In the genomic region with DNA sequence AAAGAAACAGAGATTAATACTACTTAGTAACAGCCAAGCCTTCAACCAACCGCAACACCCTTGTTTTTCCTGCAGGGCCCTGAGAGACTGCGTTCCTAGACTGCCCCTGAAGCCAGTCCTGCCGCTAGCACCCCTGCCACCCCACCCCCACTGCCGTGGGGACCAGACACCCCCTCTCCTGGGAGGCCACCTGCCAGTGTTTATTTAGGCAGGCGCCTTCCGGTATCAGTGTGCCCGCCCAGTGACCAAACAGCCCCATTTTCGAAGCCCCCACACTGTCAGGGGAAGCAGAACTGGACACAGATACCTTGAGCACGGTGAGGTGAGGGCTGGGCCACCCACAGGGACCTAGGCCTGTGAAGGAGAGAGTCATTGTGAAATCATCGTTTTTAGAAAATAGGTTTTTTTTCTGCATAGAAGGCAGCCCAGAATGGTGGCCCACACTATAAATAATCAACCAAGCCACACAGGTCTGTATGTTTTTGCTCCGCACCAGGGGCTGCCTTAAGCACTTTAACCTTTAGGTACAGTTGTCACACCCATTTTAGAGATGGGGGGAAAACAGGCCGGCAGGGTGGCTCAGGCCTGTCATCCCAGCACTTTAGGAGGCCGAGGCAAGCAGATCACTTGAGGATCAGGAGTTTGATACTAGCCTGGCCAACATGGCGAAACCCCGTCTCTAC, we compare ENCODE assay signal across 1 cellular context.
TF ChIP-seq lines count a peak whose summit lies in the region.

No MANE protein-coding gene starts in this region.

TF ChIP-seq in HepG2, 621 proteins besides CTCF, POLR2A, EP300 and RAD21 (continued from another document and continues in another):
- TF ChIP-seq GABPB1 (CRISPR knock-in tag; IDR thresholded peaks at IDR 0.05) = peak; percentile 85
- TF ChIP-seq SP4 (CRISPR knock-in tag; IDR thresholded peaks at IDR 0.05) = no peak
- TF ChIP-seq SRF (IDR thresholded peaks at IDR 0.05; ENCODE audit: low read depth, low read length) = no peak
- TF ChIP-seq ZBTB26 (CRISPR knock-in tag; IDR thresholded peaks at IDR 0.05; ENCODE audit: borderline replicate concordance) = no peak
- no peak for TF ChIP-seq ZNF180 (CRISPR knock-in tag; IDR thresholded peaks at IDR 0.05; ENCODE audit: borderline replicate concordance, low read depth)
- TF ChIP-seq, protein P1, sequence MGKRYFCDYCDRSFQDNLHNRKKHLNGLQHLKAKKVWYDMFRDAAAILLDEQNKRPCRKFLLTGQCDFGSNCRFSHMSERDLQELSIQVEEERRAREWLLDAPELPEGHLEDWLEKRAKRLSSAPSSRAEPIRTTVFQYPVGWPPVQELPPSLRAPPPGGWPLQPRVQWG (CRISPR knock-in tag; IDR thresholded peaks at IDR 0.05; ENCODE audit: borderline replicate concordance, low read depth) = no peak
- peak; percentile 96 for TF ChIP-seq ZNF746 (CRISPR knock-in tag; IDR thresholded peaks at IDR 0.05)
- TF ChIP-seq, protein P2, sequence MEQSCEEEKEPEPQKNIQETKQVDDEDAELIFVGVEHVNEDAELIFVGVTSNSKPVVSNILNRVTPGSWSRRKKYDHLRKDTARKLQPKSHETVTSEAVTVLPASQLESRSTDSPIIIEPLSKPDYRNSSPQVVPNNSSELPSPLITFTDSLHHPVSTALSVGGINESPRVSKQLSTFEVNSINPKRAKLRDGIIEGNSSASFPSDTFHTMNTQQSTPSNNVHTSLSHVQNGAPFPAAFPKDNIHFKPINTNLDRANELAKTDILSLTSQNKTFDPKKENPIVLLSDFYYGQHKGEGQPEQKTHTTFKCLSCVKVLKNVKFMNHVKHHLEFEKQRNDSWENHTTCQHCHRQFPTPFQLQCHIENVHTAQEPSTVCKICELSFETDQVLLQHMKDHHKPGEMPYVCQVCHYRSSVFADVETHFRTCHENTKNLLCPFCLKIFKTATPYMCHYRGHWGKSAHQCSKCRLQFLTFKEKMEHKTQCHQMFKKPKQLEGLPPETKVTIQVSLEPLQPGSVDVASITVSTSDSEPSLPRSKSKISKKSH (CRISPR knock-in tag; IDR thresholded peaks at IDR 0.05; ENCODE audit: borderline replicate concordance) = no peak
- TF ChIP-seq ZKSCAN8 (CRISPR knock-in tag; IDR thresholded peaks at IDR 0.05; ENCODE audit: borderline replicate concordance) = no peak; the same call in 1 of the 2 replicates
- peak; percentile 76; the same call in 1 of the 2 replicates for TF ChIP-seq ERF (CRISPR knock-in tag; IDR thresholded peaks at IDR 0.05)
- TF ChIP-seq GTF3A (CRISPR knock-in tag; conservative IDR thresholded peaks at IDR 0.05) = no peak
- no peak for TF ChIP-seq CREB3 (CRISPR knock-in tag; IDR thresholded peaks at IDR 0.05)
- TF ChIP-seq MEF2D (CRISPR knock-in tag; IDR thresholded peaks at IDR 0.05) = peak; percentile 68
- peak; percentile 94 for TF ChIP-seq PAXIP1 (CRISPR knock-in tag; conservative IDR thresholded peaks at IDR 0.05)
- TF ChIP-seq ARHGAP35 (CRISPR knock-in tag; IDR thresholded peaks at IDR 0.05; ENCODE audit: borderline replicate concordance) = no peak
- TF ChIP-seq ZNF609 (CRISPR knock-in tag; IDR thresholded peaks at IDR 0.05; ENCODE audit: borderline replicate concordance) = peak; percentile 82
- TF ChIP-seq, protein P3, sequence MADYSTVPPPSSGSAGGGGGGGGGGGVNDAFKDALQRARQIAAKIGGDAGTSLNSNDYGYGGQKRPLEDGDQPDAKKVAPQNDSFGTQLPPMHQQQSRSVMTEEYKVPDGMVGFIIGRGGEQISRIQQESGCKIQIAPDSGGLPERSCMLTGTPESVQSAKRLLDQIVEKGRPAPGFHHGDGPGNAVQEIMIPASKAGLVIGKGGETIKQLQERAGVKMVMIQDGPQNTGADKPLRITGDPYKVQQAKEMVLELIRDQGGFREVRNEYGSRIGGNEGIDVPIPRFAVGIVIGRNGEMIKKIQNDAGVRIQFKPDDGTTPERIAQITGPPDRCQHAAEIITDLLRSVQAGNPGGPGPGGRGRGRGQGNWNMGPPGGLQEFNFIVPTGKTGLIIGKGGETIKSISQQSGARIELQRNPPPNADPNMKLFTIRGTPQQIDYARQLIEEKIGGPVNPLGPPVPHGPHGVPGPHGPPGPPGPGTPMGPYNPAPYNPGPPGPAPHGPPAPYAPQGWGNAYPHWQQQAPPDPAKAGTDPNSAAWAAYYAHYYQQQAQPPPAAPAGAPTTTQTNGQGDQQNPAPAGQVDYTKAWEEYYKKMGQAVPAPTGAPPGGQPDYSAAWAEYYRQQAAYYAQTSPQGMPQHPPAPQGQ (CRISPR knock-in tag; IDR thresholded peaks at IDR 0.05; ENCODE audit: borderline replicate concordance) = no peak
- TF ChIP-seq, protein P4, sequence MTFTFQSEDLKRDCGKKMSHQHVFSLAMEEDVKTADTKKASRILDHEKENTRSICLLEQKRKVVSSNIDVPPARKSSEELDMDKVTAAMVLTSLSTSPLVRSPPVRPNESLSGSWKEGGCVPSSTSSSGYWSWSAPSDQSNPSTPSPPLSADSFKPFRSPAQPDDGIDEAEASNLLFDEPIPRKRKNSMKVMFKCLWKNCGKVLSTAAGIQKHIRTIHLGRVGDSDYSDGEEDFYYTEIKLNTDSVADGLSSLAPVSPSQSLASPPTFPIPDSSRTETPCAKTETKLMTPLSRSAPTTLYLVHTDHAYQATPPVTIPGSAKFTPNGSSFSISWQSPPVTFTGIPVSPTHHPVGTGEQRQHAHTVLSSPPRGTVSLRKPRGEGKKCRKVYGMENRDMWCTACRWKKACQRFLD (CRISPR knock-in tag; IDR thresholded peaks at IDR 0.05; ENCODE audit: borderline replicate concordance) = no peak
- 0 out of 2 replicates have a peak, but pooled peaks have one; percentile 21 for TF ChIP-seq NRL (CRISPR knock-in tag; IDR thresholded peaks at IDR 0.05; ENCODE audit: borderline replicate concordance)
- TF ChIP-seq, protein P5, sequence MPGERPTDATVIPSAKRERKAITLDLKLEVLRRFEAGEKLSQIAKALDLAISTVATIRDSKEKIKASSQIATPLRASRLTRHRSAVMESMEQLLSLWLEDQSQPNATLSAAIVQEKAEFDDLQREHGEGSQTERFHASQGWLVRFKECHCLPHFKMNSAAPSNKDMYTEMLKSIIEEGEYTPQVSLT (CRISPR knock-in tag; IDR thresholded peaks at IDR 0.05; ENCODE audit: borderline replicate concordance, low read depth) = no peak
- no peak for TF ChIP-seq MAFF (IDR thresholded peaks at IDR 0.05; ENCODE audit: low read depth, low read length)
- TF ChIP-seq, protein P6, sequence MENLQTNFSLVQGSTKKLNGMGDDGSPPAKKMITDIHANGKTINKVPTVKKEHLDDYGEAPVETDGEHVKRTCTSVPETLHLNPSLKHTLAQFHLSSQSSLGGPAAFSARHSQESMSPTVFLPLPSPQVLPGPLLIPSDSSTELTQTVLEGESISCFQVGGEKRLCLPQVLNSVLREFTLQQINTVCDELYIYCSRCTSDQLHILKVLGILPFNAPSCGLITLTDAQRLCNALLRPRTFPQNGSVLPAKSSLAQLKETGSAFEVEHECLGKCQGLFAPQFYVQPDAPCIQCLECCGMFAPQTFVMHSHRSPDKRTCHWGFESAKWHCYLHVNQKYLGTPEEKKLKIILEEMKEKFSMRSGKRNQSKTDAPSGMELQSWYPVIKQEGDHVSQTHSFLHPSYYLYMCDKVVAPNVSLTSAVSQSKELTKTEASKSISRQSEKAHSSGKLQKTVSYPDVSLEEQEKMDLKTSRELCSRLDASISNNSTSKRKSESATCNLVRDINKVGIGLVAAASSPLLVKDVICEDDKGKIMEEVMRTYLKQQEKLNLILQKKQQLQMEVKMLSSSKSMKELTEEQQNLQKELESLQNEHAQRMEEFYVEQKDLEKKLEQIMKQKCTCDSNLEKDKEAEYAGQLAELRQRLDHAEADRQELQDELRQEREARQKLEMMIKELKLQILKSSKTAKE (CRISPR knock-in tag; IDR thresholded peaks at IDR 0.05; ENCODE audit: borderline replicate concordance) = peak; percentile 93
- TF ChIP-seq ZFY (CRISPR knock-in tag; IDR thresholded peaks at IDR 0.05) = no peak
- TF ChIP-seq ZNF18 (CRISPR knock-in tag; IDR thresholded peaks at IDR 0.05; ENCODE audit: insufficient replicate concordance) = no peak
- TF ChIP-seq ELF4 (CRISPR knock-in tag; IDR thresholded peaks at IDR 0.05; ENCODE audit: borderline replicate concordance) = no peak
- TF ChIP-seq FOXK2 (IDR thresholded peaks at IDR 0.05) = no peak
- TF ChIP-seq ZBTB20 (CRISPR knock-in tag; IDR thresholded peaks at IDR 0.05; ENCODE audit: borderline replicate concordance, low read depth) = peak; percentile 61; the same call in 1 of the 2 replicates
- TF ChIP-seq ZNF432 (CRISPR knock-in tag; IDR thresholded peaks at IDR 0.05; ENCODE audit: borderline replicate concordance) = no peak
- no peak for TF ChIP-seq NFIC (IDR thresholded peaks at IDR 0.05; ENCODE audit: low read length)
- TF ChIP-seq, protein P7, sequence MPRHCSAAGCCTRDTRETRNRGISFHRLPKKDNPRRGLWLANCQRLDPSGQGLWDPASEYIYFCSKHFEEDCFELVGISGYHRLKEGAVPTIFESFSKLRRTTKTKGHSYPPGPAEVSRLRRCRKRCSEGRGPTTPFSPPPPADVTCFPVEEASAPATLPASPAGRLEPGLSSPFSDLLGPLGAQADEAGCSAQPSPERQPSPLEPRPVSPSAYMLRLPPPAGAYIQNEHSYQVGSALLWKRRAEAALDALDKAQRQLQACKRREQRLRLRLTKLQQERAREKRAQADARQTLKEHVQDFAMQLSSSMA (CRISPR knock-in tag; IDR thresholded peaks at IDR 0.05) = 0 out of 2 replicates have a peak, but pooled peaks have one; percentile 41
